ENCODE assay signal across 8 cellular contexts in the genomic region with DNA sequence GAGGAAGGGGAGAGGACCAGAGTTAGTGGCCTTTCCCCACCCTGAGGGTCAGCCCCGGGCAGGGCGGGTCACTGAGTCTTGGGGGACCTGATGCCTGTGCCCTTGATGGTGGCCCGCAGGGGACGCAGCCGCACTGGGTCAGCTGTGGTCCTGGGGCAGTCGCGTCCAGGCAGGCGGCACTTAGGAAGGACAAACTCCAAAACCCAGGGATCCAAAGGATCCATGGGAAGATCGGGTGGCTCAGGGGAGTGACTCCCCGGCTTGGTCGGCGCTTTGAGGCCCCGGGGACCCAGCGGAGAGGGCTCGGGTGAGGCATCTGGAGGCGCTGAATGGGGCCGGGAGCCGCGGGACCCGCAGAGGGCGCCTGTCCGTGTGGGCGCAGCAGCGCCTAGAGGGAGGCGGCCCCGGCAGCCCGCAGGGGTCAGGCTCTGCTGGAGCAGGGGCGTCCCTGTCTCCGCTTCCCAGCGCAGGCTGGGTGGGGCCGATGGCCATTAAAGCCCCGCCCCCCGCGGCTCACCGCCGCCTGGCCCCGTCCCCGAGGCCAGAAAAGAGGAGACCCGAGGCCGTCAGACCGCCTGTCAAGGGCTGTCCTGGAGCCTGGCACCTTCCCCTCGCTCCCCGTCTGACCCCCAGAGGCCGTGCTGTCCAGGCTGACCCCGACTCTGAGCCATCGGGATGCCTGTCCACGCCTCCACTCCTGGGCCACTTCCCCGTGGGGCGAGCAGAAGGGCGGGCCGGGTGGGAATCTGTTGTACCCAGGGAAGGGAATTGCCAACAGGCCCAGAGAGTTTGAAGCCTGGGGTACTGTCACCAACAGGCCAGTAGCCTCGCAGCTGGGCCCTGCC. TPM values are rescaled to one million over a fixed set of nuclear protein-coding genes. Genes with fewer than 3 reads are reported as not detected.
A peak's percentile ranks its signal among the peaks of the same experiment; 100 is the strongest.
DNase-seq lines count a peak whose midpoint lies in the region; ATAC-seq and TF ChIP-seq lines count a peak whose summit lies in the region.

No MANE protein-coding gene starts in this region.

- no peak for TF ChIP-seq EP300 in ovary (IDR thresholded peaks at IDR 0.05)

- H3K9me3 Mint-ChIP-seq in H9 = no peaks in the 10 kb centered on the region
- H3K9me3 Mint-ChIP-seq in activated T-cell treated with anti-CD3 and anti-CD28 coated beads, Interleukin-2, amount 50 U/mL, for 24 hours = no peaks in the 10 kb centered on the region

- no peak overlapping the region for H3T11ph ChIP-seq in H9 (ENCODE audit: low read length)

- no peak overlapping the region for H3K4ac ChIP-seq in H9 (ENCODE audit: low read depth, low read length)

- no peaks in the 10 kb centered on the region for H3K36me3 Mint-ChIP-seq in H9 (ENCODE audit: insufficient read depth in 1 of 3, low read depth in 3 of 3)
- H3K36me3 Mint-ChIP-seq in activated T-cell treated with anti-CD3 and anti-CD28 coated beads, Interleukin-2, amount 50 U/mL, for 24 hours (ENCODE audit: low read depth) = no peaks in the 10 kb centered on the region

- H4K8ac ChIP-seq in H9 (replicated peaks; ENCODE audit: insufficient read length, low read depth, low read length) = no peak overlapping the region

- no peaks in the 10 kb centered on the region for H4K20me1 ChIP-seq in H9 (ENCODE audit: control insufficient read depth, insufficient read depth, insufficient read length)

- H3K4me3 ChIP-seq in ovary = peak overlapping the region; percentile 29

- no peak overlapping the region for H3K9ac ChIP-seq in H9 (ENCODE audit: extremely low read depth, insufficient read length, low read length)

- no peaks in the 10 kb centered on the region for H3K79me1 ChIP-seq in H9 (ENCODE audit: insufficient read depth, low read depth, low read length, poor library complexity, severe bottlenecking)

- no peak overlapping the region for H4K91ac ChIP-seq in H9 (ENCODE audit: insufficient read length, low read depth, low read length)

- H2BK12ac ChIP-seq in H9 (ENCODE audit: insufficient read length, low read depth, low read length) = no peak overlapping the region

- H3K27ac Mint-ChIP-seq in H9 = no peak overlapping the region
- no peak overlapping the region for H3K27ac Mint-ChIP-seq in activated T-cell treated with anti-CD3 and anti-CD28 coated beads, Interleukin-2, amount 50 U/mL, for 24 hours

- H3K4me1 ChIP-seq in H9 (ENCODE audit: insufficient read depth, low read length) (no peaks in the 10 kb centered on the region), ovary (ENCODE audit: insufficient read depth) (peaks cover 13% of the 10 kb centered on the region)

- H2BK20ac ChIP-seq in H9 (ENCODE audit: low read depth, low read length, poor library complexity, severe bottlenecking) = no peak overlapping the region

- H3K27ac ChIP-seq in H9 (ENCODE audit: insufficient read length, low read depth, low read length) = no peak overlapping the region
- H3K27ac ChIP-seq in ovary = no peak overlapping the region

- H3K27me3 Mint-ChIP-seq in H9 (ENCODE audit: low read depth) = peaks cover 31% of the 10 kb centered on the region
- peaks cover 11% of the 10 kb centered on the region for H3K27me3 Mint-ChIP-seq in activated T-cell treated with anti-CD3 and anti-CD28 coated beads, Interleukin-2, amount 50 U/mL, for 24 hours

- no peak overlapping the region for H3K14ac ChIP-seq in H9 (ENCODE audit: insufficient read depth, low read length)

- H3K79me2 ChIP-seq in H9 (ENCODE audit: insufficient read depth, low read length) = no peaks in the 10 kb centered on the region

- no peak overlapping the region for H2BK15ac ChIP-seq in H9 (ENCODE audit: low read depth, low read length)

- H3K9me3 ChIP-seq in H9 (ENCODE audit: control insufficient read depth, low read depth, low read length) (no peaks in the 10 kb centered on the region), ovary (no peaks in the 10 kb centered on the region)

- peaks cover 5% of the 10 kb centered on the region for H3K23me2 ChIP-seq in H9 (ENCODE audit: insufficient read length, low read depth, low read length, poor library complexity, severe bottlenecking)

- no peaks in the 10 kb centered on the region; the same call in 1 of the 2 replicates for H3K27me3 ChIP-seq in H9 (ENCODE audit: insufficient read depth, low read length)
- no peaks in the 10 kb centered on the region for H3K27me3 ChIP-seq in ovary

- no peak overlapping the region for H2AK5ac ChIP-seq in H9 (ENCODE audit: insufficient read length, low read length)

- no peak overlapping the region for H2BK5ac ChIP-seq in H9 (ENCODE audit: insufficient read length, low read length)

- no peak overlapping the region for H4K5ac ChIP-seq in H9 (ENCODE audit: insufficient read length, low read depth, low read length)

- no peak overlapping the region for H2AFZ ChIP-seq in H9 (ENCODE audit: low read length)

- intact Hi-C loops in ovary (cut with DNase I) = loop anchor here in 1 of 4 donors (5.0 kb wide), 1 partner anchor 55 kb away; a partner anchor contains a TSS

- no peak overlapping the region for H3K56ac ChIP-seq in H9 (ENCODE audit: insufficient read length, low read depth, low read length)

- TF ChIP-seq CTCF in H9 (conservative IDR thresholded peaks at IDR 0.05) (peak; percentile 59), ovary (IDR thresholded peaks at IDR 0.05) (peak in 1 of 3 donors; percentile 16)

- no peak overlapping the region for H2BK120ac ChIP-seq in H9 (ENCODE audit: low read depth, low read length, poor library complexity, severe bottlenecking)

- TF ChIP-seq POLR2A in ovary (IDR thresholded peaks at IDR 0.05) = no peak

- H3K4me2 ChIP-seq in H9 (ENCODE audit: insufficient read depth, insufficient read length, low read length) = peak overlapping the region; percentile 34

- peaks cover 15 to 33% of the 10 kb centered on the region in 2 experiments for H3K4me1 Mint-ChIP-seq in H9
- peaks cover 2% of the 10 kb centered on the region for H3K4me1 Mint-ChIP-seq in activated T-cell treated with anti-CD3 and anti-CD28 coated beads, Interleukin-2, amount 50 U/mL, for 24 hours (ENCODE audit: low read depth)

- ATAC-seq in GM19035 (IDR thresholded peaks at IDR 0.05; ENCODE audit: unreplicated experiment) (no peak), HG03039 (IDR thresholded peaks at IDR 0.05; ENCODE audit: unreplicated experiment) (no peak)

- H3K18ac ChIP-seq in H9 (ENCODE audit: insufficient read length, low read depth, low read length) = no peak overlapping the region

- H3K4me3 Mint-ChIP-seq in H9 = peak overlapping the region; percentile 59 to 73
- H3K4me3 Mint-ChIP-seq in activated T-cell treated with anti-CD3 and anti-CD28 coated beads, Interleukin-2, amount 50 U/mL, for 24 hours = peak overlapping the region; percentile 12

- no peak overlapping the region for H3K23ac ChIP-seq in H9 (ENCODE audit: insufficient read length, low read depth, low read length)

- no peaks in the 10 kb centered on the region for H3K36me3 ChIP-seq in ovary

- DNase-seq in H9 (peak; percentile 85), germinal center (ENCODE audit: low spot score) (peak; percentile 48), ovary (peak; percentile 60 to 78 (median 68)), SIG-M5 (lab: John Stamatoyannopoulos, UW) (no peak), NCI-H446 (lab: John Stamatoyannopoulos, UW) (no peak)
- peak; percentile 59 for DNase-seq in activated T-cell treated with anti-CD3 and anti-CD28 coated beads, Interleukin-2, amount 50 U/mL, for 24 hours

- no CpG with 5 or more reads among the region's 52 CpGs for WGBS in H9 (ENCODE audit: extremely low coverage, insufficient read length, low lambda C conversion rate)
- 22 to 44% (median 31%) methylated on average over 26 to 52 of the region's 52 CpGs for WGBS in ovary, 3 donors

RNA-seq across cellular contexts. Expression of a gene that starts 17.4 kb away (rescaled TPM):
- not detected in 2 replicates for total RNA-seq in H9 (2021)
- 1 to 10 TPM in 2 of 7 donors, under 1 TPM in 1, not detected in 4; 0.23 to 3.0 (median 1.2) TPM for total RNA-seq in ovary
- 1 to 10 TPM in 1 of 2 donors, not detected in 1; 1.4 TPM for polyA plus RNA-seq in ovary

RNA-seq across cellular contexts. Expression of a gene that starts 18.8 kb away (rescaled TPM):
- total RNA-seq in H9 (2021) (59.5 TPM in 2 replicates), ovary (10 to 100 TPM; 23.3 to 32.2 (median 26.9) TPM)
- 10 to 100 TPM; 19.4 to 21.5 TPM for polyA plus RNA-seq in ovary

RNA-seq across cellular contexts. Expression of a gene that starts 27.8 kb away (rescaled TPM):
- 33.5 and 34.0 TPM in 2 replicates for total RNA-seq in H9 (2021)
- 10 to 100 TPM; 25.7 to 39.9 (median 31.6) TPM for total RNA-seq in ovary
- 10 to 100 TPM; 36.2 to 54.0 TPM for polyA plus RNA-seq in ovary

RNA-seq across cellular contexts. Expression of a gene that starts 40.0 kb away (rescaled TPM):
- total RNA-seq in H9 (2021) (2.0 and 2.1 TPM in 2 replicates), ovary (1 to 10 TPM in 6 of 7 donors, under 1 TPM in 1; 0.48 to 3.6 (median 1.3) TPM)
- 1 to 10 TPM; 1.1 to 2.0 TPM for polyA plus RNA-seq in ovary

RNA-seq across cellular contexts. Expression of a gene that starts 52.6 kb away (rescaled TPM):
- total RNA-seq in H9 (2021) (10.3 and 14.4 TPM in 2 replicates), ovary (10 to 100 TPM; 53.4 to 94.4 (median 65.1) TPM)
- polyA plus RNA-seq in ovary = 10 to 100 TPM; 43.0 to 62.0 TPM

Comparison
In these comparisons a context has a peak if more than half of its experiments do, and no peak if none do; other contexts are left out.
1. DNase-seq: peak in H9 (single experiment), activated T-cell treated with anti-CD3 and anti-CD28 coated beads, Interleukin-2, amount 50 U/mL, for 24 hours (single experiment), germinal center (single experiment) and ovary (5 of 5); none in SIG-M5 (single experiment) and NCI-H446 (0 of 2).